Comparison of ENCODE assay signal across 8 cellular contexts in genomic region chr17:18217412-18218015, GRCh38. TPM values are rescaled to one million over a fixed set of nuclear protein-coding genes. Genes with fewer than 3 reads are reported as not detected.
DNase-seq lines count a peak whose midpoint lies in the region; ATAC-seq and TF ChIP-seq lines count a peak whose summit lies in the region.

No MANE protein-coding gene starts in this region.

- no peaks in the 10 kb centered on the region for H3K4me1 ChIP-seq in CD4-positive, CD25-positive, alpha-beta regulatory T cell (ENCODE audit: control insufficient read depth, insufficient read depth, low read length, poor library complexity, severe bottlenecking)
- H3K4me1 ChIP-seq in Panc1 (ENCODE audit: control insufficient read depth, insufficient read depth, low read length) (peaks cover 7% of the 10 kb centered on the region; the same call in 1 of the 2 replicates), neuronal stem cell (ENCODE audit: control insufficient read depth in 2 of 2, insufficient read depth in 1 of 2, low read depth in 1 of 2, low read length in 2 of 2) (peaks cover 3 to 8% of the 10 kb centered on the region in 2 donors)

- peak overlapping the region; percentile 6 for H3K18ac ChIP-seq in neuronal stem cell (ENCODE audit: low read length)

- H3K23ac ChIP-seq in neuronal stem cell (ENCODE audit: low read depth, low read length, poor library complexity): no peak overlapping the region

- POLR2A ChIA-PET in Panc1 (lab: Charles Lee): no interaction called here

- in situ Hi-C loops in Panc1 (cut with HindIII; ENCODE audit: low pct_unique_long_range_greater_than_20kb, low sequenced_read_pairs): no loop called here

- H2BK120ac ChIP-seq in neuronal stem cell (ENCODE audit: low read depth, low read length): no peak overlapping the region

- H3K27ac Mint-ChIP-seq in CD4-positive, CD25-positive, alpha-beta regulatory T cell: no peak overlapping the region
- no peak overlapping the region for H3K27ac Mint-ChIP-seq in HFFc6
- no peak overlapping the region for H3K27ac Mint-ChIP-seq in activated T-cell treated with anti-CD3 and anti-CD28 coated beads, Interleukin-2, amount 50 U/mL, for 72 hours

- no peaks in the 10 kb centered on the region for H3K27me3 ChIP-seq in CD4-positive, CD25-positive, alpha-beta regulatory T cell (ENCODE audit: control insufficient read depth, insufficient read depth, low read length)
- no peaks in the 10 kb centered on the region for H3K27me3 ChIP-seq in Panc1 (ENCODE audit: control insufficient read depth, insufficient read depth, low read length)
- no peaks in the 10 kb centered on the region for H3K27me3 ChIP-seq in neuronal stem cell (ENCODE audit: control insufficient read depth in 3 of 3, insufficient read depth in 3 of 3, low read depth in 1 of 3, low read length in 3 of 3)

- WGBS in neuronal stem cell (ENCODE audit: extremely low coverage in 2 of 2, insufficient read length in 2 of 2, insufficient replicate concordance in 1 of 2), 2 donors: no CpG with 5 or more reads among the region's 6 CpGs

- peak overlapping the region; percentile 32 for H2BK5ac ChIP-seq in neuronal stem cell (ENCODE audit: low read length)

- peak; percentile 79 to 83 for ATAC-seq in CD4-positive, CD25-positive, alpha-beta regulatory T cell (ENCODE audit: low read depth in 2 of 2)
- ATAC-seq in Panc1: peak; percentile 92
- peak; percentile 85 to 89 for ATAC-seq in activated T-cell treated with anti-CD3 and anti-CD28 coated beads, Interleukin-2, amount 50 U/mL, for 72 hours (replicated peaks in 1 of 2)
- no peak for ATAC-seq in HG02571 (IDR thresholded peaks at IDR 0.05; ENCODE audit: unreplicated experiment)

- peak overlapping the region in 1 of 4 donors; percentile 54 for H3K4me3 Mint-ChIP-seq in CD4-positive, CD25-positive, alpha-beta regulatory T cell
- no peak overlapping the region for H3K4me3 Mint-ChIP-seq in HFFc6
- no peak overlapping the region for H3K4me3 Mint-ChIP-seq in activated T-cell treated with anti-CD3 and anti-CD28 coated beads, Interleukin-2, amount 50 U/mL, for 72 hours

- no peak overlapping the region for H3K9ac ChIP-seq in neuronal stem cell (ENCODE audit: low read depth, low read length, poor library complexity)

- H2BK12ac ChIP-seq in neuronal stem cell (ENCODE audit: low read length): peak overlapping the region; percentile 68

- H3K9me3 ChIP-seq in CD4-positive, CD25-positive, alpha-beta regulatory T cell (ENCODE audit: control insufficient read depth in 2 of 2, low read length in 2 of 2): no peaks in the 10 kb centered on the region
- H3K9me3 ChIP-seq in Panc1 (ENCODE audit: control insufficient read depth, insufficient read depth, low read depth, low read length): no peaks in the 10 kb centered on the region
- H3K9me3 ChIP-seq in neuronal stem cell (replicated peaks in 1 of 2; ENCODE audit: control insufficient read depth in 2 of 2, insufficient read depth in 1 of 2, low read depth in 1 of 2, low read length in 2 of 2): no peaks in the 10 kb centered on the region

- H4K8ac ChIP-seq in neuronal stem cell (ENCODE audit: low read depth, low read length): no peak overlapping the region

- no peak overlapping the region for H3K4me3 ChIP-seq in CD4-positive, CD25-positive, alpha-beta regulatory T cell (ENCODE audit: low read depth, low read length)
- no peak overlapping the region for H3K4me3 ChIP-seq in Panc1 (ENCODE audit: low read depth in 2 of 2, low read length in 2 of 2)
- no peak overlapping the region for H3K4me3 ChIP-seq in fibroblast of pulmonary artery (replicated peaks; ENCODE audit: low read depth, low read length)
- no peak overlapping the region for H3K4me3 ChIP-seq in neuronal stem cell (ENCODE audit: low read length in 2 of 2)

- peaks cover 0 to 5% (median 0%) of the 10 kb centered on the region in 4 donors for H3K4me1 Mint-ChIP-seq in CD4-positive, CD25-positive, alpha-beta regulatory T cell
- peaks cover 26% of the 10 kb centered on the region for H3K4me1 Mint-ChIP-seq in HFFc6 (ENCODE audit: low read depth)
- H3K4me1 Mint-ChIP-seq in activated T-cell treated with anti-CD3 and anti-CD28 coated beads, Interleukin-2, amount 50 U/mL, for 72 hours (ENCODE audit: low read depth): no peaks in the 10 kb centered on the region

- peak overlapping the region; percentile 52 for H2AFZ ChIP-seq in neuronal stem cell (ENCODE audit: low read length)

- H3K79me1 ChIP-seq in neuronal stem cell (ENCODE audit: low read depth, low read length): no peaks in the 10 kb centered on the region

- no peaks in the 10 kb centered on the region for H3K9me3 Mint-ChIP-seq in CD4-positive, CD25-positive, alpha-beta regulatory T cell
- H3K9me3 Mint-ChIP-seq in HFFc6: no peaks in the 10 kb centered on the region
- no peaks in the 10 kb centered on the region for H3K9me3 Mint-ChIP-seq in activated T-cell treated with anti-CD3 and anti-CD28 coated beads, Interleukin-2, amount 50 U/mL, for 72 hours

- CTCF ChIA-PET in Panc1 (lab: Charles Lee): interaction anchor here (0.6 kb wide), 1 partner anchor 42 kb away, joined by 3 read pairs; no protein-coding TSS in a partner anchor

- no peak overlapping the region for H3K4ac ChIP-seq in neuronal stem cell (ENCODE audit: low read length)

- DNase-seq in CD4-positive, CD25-positive, alpha-beta regulatory T cell: peak; percentile 62 to 67 (median 63)
- DNase-seq in HFFc6: peak; percentile 42
- peak; percentile 56 for DNase-seq in Panc1 (ENCODE audit: low read depth, low spot score)
- peak; percentile 80 to 81 for DNase-seq in activated T-cell treated with anti-CD3 and anti-CD28 coated beads, Interleukin-2, amount 50 U/mL, for 72 hours
- peak; percentile 66 for DNase-seq in fibroblast of pulmonary artery (ENCODE audit: low read depth)
- DNase-seq in neuronal stem cell (ENCODE audit: low spot score): peak; percentile 75
- peak; percentile 86 for DNase-seq in superior temporal gyrus (ENCODE audit: extremely low spot score)

- H3K27ac ChIP-seq in CD4-positive, CD25-positive, alpha-beta regulatory T cell (ENCODE audit: insufficient read depth, low read length, poor library complexity, severe bottlenecking): no peak overlapping the region
- H3K27ac ChIP-seq in Panc1 (ENCODE audit: low read length) (no peak overlapping the region), neuronal stem cell (replicated peaks; ENCODE audit: low read length) (no peak overlapping the region)

- H3K36me3 Mint-ChIP-seq in CD4-positive, CD25-positive, alpha-beta regulatory T cell: no peaks in the 10 kb centered on the region
- no peaks in the 10 kb centered on the region for H3K36me3 Mint-ChIP-seq in HFFc6 (ENCODE audit: low read depth)
- H3K36me3 Mint-ChIP-seq in activated T-cell treated with anti-CD3 and anti-CD28 coated beads, Interleukin-2, amount 50 U/mL, for 72 hours (ENCODE audit: insufficient read depth in 2 of 2): no peaks in the 10 kb centered on the region

- H2BK15ac ChIP-seq in neuronal stem cell (ENCODE audit: low read length): peak overlapping the region; percentile 86

- H3K36me3 ChIP-seq in CD4-positive, CD25-positive, alpha-beta regulatory T cell (ENCODE audit: control insufficient read depth, insufficient read depth, low read length): peaks cover under 1% of the 10 kb centered on the region
- no peaks in the 10 kb centered on the region for H3K36me3 ChIP-seq in Panc1 (ENCODE audit: control insufficient read depth, insufficient read depth, low read length)
- no peaks in the 10 kb centered on the region for H3K36me3 ChIP-seq in neuronal stem cell (replicated peaks in 1 of 2; ENCODE audit: control insufficient read depth in 2 of 2, insufficient read depth in 2 of 2, low read length in 2 of 2)

- no peak overlapping the region for H4K91ac ChIP-seq in neuronal stem cell (ENCODE audit: low read depth, low read length, poor library complexity)

- no TSS peak for BruUV-seq in Panc1 (replicated peaks; lab: Mats Ljungman, UMichigan)

- H3K14ac ChIP-seq in neuronal stem cell (ENCODE audit: low read length): no peak overlapping the region

- TF ChIP-seq CTCF in HFFc6 (IDR thresholded peaks at IDR 0.05) (peak; percentile 92), Panc1 (IDR thresholded peaks at IDR 0.05) (peak; percentile 93), fibroblast of pulmonary artery (IDR thresholded peaks at IDR 0.05; ENCODE audit: low read length, missing control alignments) (peak; percentile 97)

- no peak overlapping the region for H3K4me2 ChIP-seq in neuronal stem cell (ENCODE audit: insufficient read depth, low read length, poor library complexity, severe bottlenecking)

- H3K27me3 Mint-ChIP-seq in CD4-positive, CD25-positive, alpha-beta regulatory T cell: no peaks in the 10 kb centered on the region
- no peaks in the 10 kb centered on the region; the same call in none of the 2 replicates for H3K27me3 Mint-ChIP-seq in HFFc6 (ENCODE audit: insufficient read depth)
- H3K27me3 Mint-ChIP-seq in activated T-cell treated with anti-CD3 and anti-CD28 coated beads, Interleukin-2, amount 50 U/mL, for 72 hours (ENCODE audit: low read depth): no peaks in the 10 kb centered on the region

- intact Hi-C loops in Panc1 (cut with micrococcal nuclease; ENCODE audit: unreplicated experiment): loop anchor here (10.0 kb wide), 1 partner anchor 73 kb away; no protein-coding TSS in a partner anchor

- H2AK5ac ChIP-seq in neuronal stem cell (ENCODE audit: low read depth, low read length): peak overlapping the region; percentile 67

RNA-seq across cellular contexts. Expression of gene LLGL1, which starts 7.9 kb away (rescaled TPM):
- 16.6 TPM for total RNA-seq in CD4-positive, CD25-positive, alpha-beta regulatory T cell
- 1 to 10 TPM; 1.0 to 2.2 (median 1.6) TPM for polyA plus RNA-seq in CD4-positive, CD25-positive, alpha-beta regulatory T cell
- 10 to 100 TPM; 38.0 to 50.8 (median 41.0) TPM for total RNA-seq in HFFc6 (2021; fragmentation: NEBNext Ultra II Directional; extraction: Animal tissue kit (Norgen Biotek cat#: 25700))
- total RNA-seq in Panc1 (2021; ENCODE audit: unreplicated experiment): 18.4 TPM
- 21.4 TPM for polyA plus RNA-seq in Panc1 (2012; ENCODE audit: insufficient read length)
- total RNA-seq in activated T-cell treated with anti-CD3 and anti-CD28 coated beads, Interleukin-2, amount 50 U/mL, for 72 hours: 10 to 100 TPM; 18.5 to 18.6 TPM
- 72.8 TPM for polyA plus RNA-seq in neuronal stem cell (2013, experiment 1 of 2)
- polyA plus RNA-seq in neuronal stem cell (2013, experiment 2 of 2): 73.5 TPM

RNA-seq across cellular contexts. Expression of gene ALKBH5, which starts 33.9 kb away (rescaled TPM):
- total RNA-seq in CD4-positive, CD25-positive, alpha-beta regulatory T cell: 118 TPM
- 100 to 1,000 TPM; 102 to 123 (median 115) TPM for polyA plus RNA-seq in CD4-positive, CD25-positive, alpha-beta regulatory T cell
- total RNA-seq in HFFc6 (2021; fragmentation: NEBNext Ultra II Directional; extraction: Animal tissue kit (Norgen Biotek cat#: 25700)): 100 to 1,000 TPM in 3 of 6 experiments, 10 to 100 TPM in 3; 90.2 to 117 (median 103) TPM
- total RNA-seq in Panc1 (2021; ENCODE audit: unreplicated experiment): 94.5 TPM
- polyA plus RNA-seq in Panc1 (2012; ENCODE audit: insufficient read length): 58.6 TPM
- 100 to 1,000 TPM; 125 to 133 TPM for total RNA-seq in activated T-cell treated with anti-CD3 and anti-CD28 coated beads, Interleukin-2, amount 50 U/mL, for 72 hours
- polyA plus RNA-seq in neuronal stem cell (2013, experiment 1 of 2): 74.3 TPM
- 79.4 TPM for polyA plus RNA-seq in neuronal stem cell (2013, experiment 2 of 2)

RNA-seq across cellular contexts. Expression of gene FLII, which starts 41.0 kb away (rescaled TPM):
- total RNA-seq in CD4-positive, CD25-positive, alpha-beta regulatory T cell: 344 TPM
- 100 to 1,000 TPM; 123 to 154 (median 127) TPM for polyA plus RNA-seq in CD4-positive, CD25-positive, alpha-beta regulatory T cell
- total RNA-seq in HFFc6 (2021; fragmentation: NEBNext Ultra II Directional; extraction: Animal tissue kit (Norgen Biotek cat#: 25700)): 100 to 1,000 TPM; 347 to 472 (median 438) TPM
- 207 TPM for total RNA-seq in Panc1 (2021; ENCODE audit: unreplicated experiment)
- polyA plus RNA-seq in Panc1 (2012; ENCODE audit: insufficient read length): 215 TPM
- total RNA-seq in activated T-cell treated with anti-CD3 and anti-CD28 coated beads, Interleukin-2, amount 50 U/mL, for 72 hours: 100 to 1,000 TPM; 318 to 373 TPM
- polyA plus RNA-seq in neuronal stem cell (2013, experiment 1 of 2): 127 TPM
- 124 TPM for polyA plus RNA-seq in neuronal stem cell (2013, experiment 2 of 2)

RNA-seq across cellular contexts. Expression of gene MIEF2, which starts 42.9 kb away (rescaled TPM):
- total RNA-seq in CD4-positive, CD25-positive, alpha-beta regulatory T cell: 12.1 TPM
- polyA plus RNA-seq in CD4-positive, CD25-positive, alpha-beta regulatory T cell: 10 to 100 TPM; 11.7 to 19.9 (median 15.2) TPM
- 10 to 100 TPM; 13.3 to 19.9 (median 16.6) TPM for total RNA-seq in HFFc6 (2021; fragmentation: NEBNext Ultra II Directional; extraction: Animal tissue kit (Norgen Biotek cat#: 25700))
- 11.2 TPM for total RNA-seq in Panc1 (2021; ENCODE audit: unreplicated experiment)
- 18.5 TPM for polyA plus RNA-seq in Panc1 (2012; ENCODE audit: insufficient read length)
- total RNA-seq in activated T-cell treated with anti-CD3 and anti-CD28 coated beads, Interleukin-2, amount 50 U/mL, for 72 hours: 1 to 10 TPM; 7.8 to 9.4 TPM
- 4.4 TPM for polyA plus RNA-seq in neuronal stem cell (2013, experiment 1 of 2)
- polyA plus RNA-seq in neuronal stem cell (2013, experiment 2 of 2): 4.6 TPM
